ENCODE assay signal across 16 cellular contexts in genomic region chr11:71266114-71266833, GRCh38. TPM values are rescaled to one million over a fixed set of nuclear protein-coding genes. Genes with fewer than 3 reads are reported as not detected.
DNase-seq lines count a peak whose midpoint lies in the region; ATAC-seq and TF ChIP-seq lines count a peak whose summit lies in the region.
"Had no signal": no experiment of that assay in that cellular context is flagged by ENCODE, and none has a peak within 500 bp of the region (broad histone marks: within the 10 kb centered on the region; RNA-seq: fewer than 3 reads in every experiment).

No MANE protein-coding gene starts in this region.

- peaks cover 12% of the 10 kb centered on the region for H3K4me1 Mint-ChIP-seq in GM23338
- peaks cover 13% of the 10 kb centered on the region for H3K4me1 Mint-ChIP-seq in WTC11
- no peaks in the 10 kb centered on the region for H3K4me1 Mint-ChIP-seq in T-helper 2 cell treated with Interferon-gamma antibody and Interleukin-4, amounts not matched to agents 5 μg/mL and 100 μg/mL, for 36 hours (ENCODE audit: low read depth)
- H3K4me1 Mint-ChIP-seq in activated T-cell treated with anti-CD3 and anti-CD28 coated beads, Interleukin-2, amount 50 U/mL, for 24 hours (ENCODE audit: low read depth), result no peaks in the 10 kb centered on the region
- H3K4me1 Mint-ChIP-seq: activated CD4-positive, alpha-beta T cell treated with anti-CD3 and anti-CD28 coated beads, Interleukin-2, amount 10 ng/mL, durations not matched to agents 24 days and 14 days had no signal

- H3K79me2 ChIP-seq in GM23338 (replicated peaks; ENCODE audit: insufficient read depth) (no peaks in the 10 kb centered on the region), osteoblast (ENCODE audit: insufficient read depth, low read length) (no peaks in the 10 kb centered on the region)

- H3K4me1 ChIP-seq in GM23338 (ENCODE audit: insufficient read depth) (no peaks in the 10 kb centered on the region), osteoblast (ENCODE audit: insufficient read depth, low read length) (peaks cover 13% of the 10 kb centered on the region), testis (no peaks in the 10 kb centered on the region)

- H4K20me1 ChIP-seq in GM23338 (replicated peaks; ENCODE audit: insufficient read depth) (no peaks in the 10 kb centered on the region), osteoblast (ENCODE audit: insufficient read depth, low read length) (no peaks in the 10 kb centered on the region)

- ATAC-seq in GM23338 (peak; percentile 97), WTC11 (peak; percentile 98)
- ATAC-seq: Panc1 had no signal

- intact Hi-C loops in testis (cut with DNase I; ENCODE audit: low total_unique reads), result no loop called here

- CTCF ChIA-PET in WTC11 (lab: Charles Lee), result interaction anchor here (1.0 to 1.7 kb wide), 7 partner anchors 9 to 146 kb away, joined by 3 to 11 read pairs (median 4); partner anchors contain the start of gene SHANK2

- TF ChIP-seq CTCF in GM23338 (conservative IDR thresholded peaks at IDR 0.05; ENCODE audit: low read depth in 2 of 2), result peak in 1 of 2 experiments; percentile 36; a peak in 2 of 4 replicates
- TF ChIP-seq CTCF in WTC11 (IDR thresholded peaks at IDR 0.05), result no peak
- TF ChIP-seq CTCF in osteoblast (IDR thresholded peaks at IDR 0.05; ENCODE audit: extremely low read depth, low read depth, low read length), result no peak
- TF ChIP-seq CTCF in testis (IDR thresholded peaks at IDR 0.05), result no peak

- no peaks in the 10 kb centered on the region for H3K9me2 ChIP-seq in GM23338 (ENCODE audit: insufficient read depth)

- H3K36me3 Mint-ChIP-seq in GM23338 (ENCODE audit: low read depth), result no peaks in the 10 kb centered on the region; the same call in 2 of the 3 replicates
- no peaks in the 10 kb centered on the region for H3K36me3 Mint-ChIP-seq in WTC11
- H3K36me3 Mint-ChIP-seq in T-helper 2 cell treated with Interferon-gamma antibody and Interleukin-4, amounts not matched to agents 5 μg/mL and 100 μg/mL, for 36 hours (ENCODE audit: low read depth), result no peaks in the 10 kb centered on the region
- no peaks in the 10 kb centered on the region for H3K36me3 Mint-ChIP-seq in activated T-cell treated with anti-CD3 and anti-CD28 coated beads, Interleukin-2, amount 50 U/mL, for 24 hours (ENCODE audit: low read depth)

- H3K27ac Mint-ChIP-seq in GM23338 (no peak overlapping the region), WTC11 (no peak overlapping the region)
- no peak overlapping the region for H3K27ac Mint-ChIP-seq in T-helper 2 cell treated with Interferon-gamma antibody and Interleukin-4, amounts not matched to agents 5 μg/mL and 100 μg/mL, for 36 hours
- no peak overlapping the region for H3K27ac Mint-ChIP-seq in activated T-cell treated with anti-CD3 and anti-CD28 coated beads, Interleukin-2, amount 50 U/mL, for 24 hours
- H3K27ac Mint-ChIP-seq: activated CD4-positive, alpha-beta T cell treated with anti-CD3 and anti-CD28 coated beads, Interleukin-2, amount 10 ng/mL, durations not matched to agents 24 days and 14 days had no signal

- no peak for TF ChIP-seq POLR2A in testis (IDR thresholded peaks at IDR 0.05)

- H3K27me3 ChIP-seq in GM23338 (ENCODE audit: insufficient read depth), result no peaks in the 10 kb centered on the region
- H3K27me3 ChIP-seq in osteoblast (ENCODE audit: insufficient read depth, low read length), result peaks cover 16% of the 10 kb centered on the region
- H3K27me3 ChIP-seq in testis, result no peaks in the 10 kb centered on the region
- H3K27me3 ChIP-seq: ovary had no signal

- POLR2A ChIA-PET in WTC11 (lab: Charles Lee), result no interaction called here

- H3F3A ChIP-seq in GM23338 (replicated peaks; ENCODE audit: low read depth), result 0 out of 2 replicates have a peak, but pooled peaks cover 4% of the 10 kb centered on the region

- no peak overlapping the region for H3K27ac ChIP-seq in GM23338 (ENCODE audit: low read depth)
- H3K27ac ChIP-seq in osteoblast (ENCODE audit: low read depth, low read length), result no peak overlapping the region
- no peak overlapping the region for H3K27ac ChIP-seq in testis
- H3K27ac ChIP-seq: esophagus squamous epithelium, ovary had no signal

- peak overlapping the region; percentile 98 for H2AFZ ChIP-seq in GM23338
- no peak overlapping the region for H2AFZ ChIP-seq in osteoblast (ENCODE audit: low read length)

- WGBS in testis, 2 donors, result 49 to 53% methylated on average over 22 of the region's 22 CpGs

- H3K4me3 ChIP-seq in GM23338 (0 out of 2 replicates have a peak overlapping the region, but pooled peaks have one; percentile 16), osteoblast (ENCODE audit: insufficient read depth, low read length) (no peak overlapping the region), testis (no peak overlapping the region)
- H3K4me3 ChIP-seq: esophagus squamous epithelium, ovary had no signal

- H3K4me2 ChIP-seq in GM23338 (peak overlapping the region; percentile 62; the same call in 1 of the 2 replicates), osteoblast (ENCODE audit: insufficient read depth, low read length) (no peak overlapping the region)

- no peaks in the 10 kb centered on the region for H3K9me3 ChIP-seq in osteoblast (ENCODE audit: low read depth, low read length)
- H3K9me3 ChIP-seq in testis, result no peaks in the 10 kb centered on the region
- H3K9me3 ChIP-seq: esophagus squamous epithelium, ovary had no signal

- peaks cover 6% of the 10 kb centered on the region for H3K27me3 Mint-ChIP-seq in GM23338 (ENCODE audit: insufficient read depth, low read depth, poor library complexity)
- peaks cover 10% of the 10 kb centered on the region for H3K27me3 Mint-ChIP-seq in WTC11 (ENCODE audit: low read depth)
- no peaks in the 10 kb centered on the region for H3K27me3 Mint-ChIP-seq in T-helper 2 cell treated with Interferon-gamma antibody and Interleukin-4, amounts not matched to agents 5 μg/mL and 100 μg/mL, for 36 hours (ENCODE audit: low read depth)
- H3K27me3 Mint-ChIP-seq in activated T-cell treated with anti-CD3 and anti-CD28 coated beads, Interleukin-2, amount 50 U/mL, for 24 hours, result peaks cover 24% of the 10 kb centered on the region

- H3K36me3 ChIP-seq in GM23338 (ENCODE audit: insufficient read depth) (no peaks in the 10 kb centered on the region), osteoblast (ENCODE audit: insufficient read depth, low read length) (no peaks in the 10 kb centered on the region), testis (ENCODE audit: low read depth, missing control alignments) (no peaks in the 10 kb centered on the region)
- H3K36me3 ChIP-seq: esophagus squamous epithelium, ovary had no signal

- H3K9me3 Mint-ChIP-seq in GM23338, result no peaks in the 10 kb centered on the region
- H3K9me3 Mint-ChIP-seq in WTC11, result peaks cover 2% of the 10 kb centered on the region; the same call in 1 of the 2 replicates
- no peaks in the 10 kb centered on the region for H3K9me3 Mint-ChIP-seq in T-helper 2 cell treated with Interferon-gamma antibody and Interleukin-4, amounts not matched to agents 5 μg/mL and 100 μg/mL, for 36 hours
- H3K9me3 Mint-ChIP-seq in activated T-cell treated with anti-CD3 and anti-CD28 coated beads, Interleukin-2, amount 50 U/mL, for 24 hours, result no peaks in the 10 kb centered on the region
- H3K9me3 Mint-ChIP-seq: activated CD4-positive, alpha-beta T cell treated with anti-CD3 and anti-CD28 coated beads, Interleukin-2, amount 10 ng/mL, durations not matched to agents 24 days and 14 days had no signal

- H3K4me3 Mint-ChIP-seq in GM23338, result peak overlapping the region; percentile 13; the same call in 2 of the 3 replicates
- H3K4me3 Mint-ChIP-seq in WTC11, result peak overlapping the region; percentile 33
- H3K4me3 Mint-ChIP-seq in T-helper 2 cell treated with Interferon-gamma antibody and Interleukin-4, amounts not matched to agents 5 μg/mL and 100 μg/mL, for 36 hours, result no peak overlapping the region
- no peak overlapping the region for H3K4me3 Mint-ChIP-seq in activated T-cell treated with anti-CD3 and anti-CD28 coated beads, Interleukin-2, amount 50 U/mL, for 24 hours
- H3K4me3 Mint-ChIP-seq: activated CD4-positive, alpha-beta T cell treated with anti-CD3 and anti-CD28 coated beads, Interleukin-2, amount 10 ng/mL, durations not matched to agents 24 days and 14 days had no signal

- DNase-seq in GM23338 (ENCODE audit: low spot score) (peak; percentile 90), WTC11 (ENCODE audit: low spot score) (peak; percentile 77), iPS-NIHi7 (ENCODE audit: extremely low spot score) (peak; percentile 88), osteoblast (ENCODE audit: insufficient read length, low spot score, missing footprints) (peak; percentile 31), testis (no peak), GM03348 (ENCODE audit: low spot score) (no peak)
- no peak for DNase-seq in T-helper 2 cell treated with Interferon-gamma antibody and Interleukin-4, amounts not matched to agents 5 μg/mL and 100 μg/mL, for 36 hours (ENCODE audit: low spot score)
- no peak for DNase-seq in activated T-cell treated with anti-CD3 and anti-CD28 coated beads, Interleukin-2, amount 50 U/mL, for 24 hours
- DNase-seq: activated CD4-positive, alpha-beta T cell treated with anti-CD3 and anti-CD28 coated beads, Interleukin-2, amount 10 ng/mL, durations not matched to agents 24 days and 14 days; COR-L47; EL; esophagus squamous epithelium; NCI-H2029 treated with DMSO at 0.1 percent for 48 hours; NCI-H526 treated with DMSO at 0.1 percent for 48 hours; ovary had no signal

TF ChIP-seq in WTC11, 78 proteins besides CTCF, POLR2A, EP300 and RAD21:
- TF ChIP-seq IRF2 (CRISPR knock-in tag; IDR thresholded peaks at IDR 0.05; ENCODE audit: borderline replicate concordance, low read depth) (no peak), ZBTB21 (CRISPR knock-in tag; IDR thresholded peaks at IDR 0.05; ENCODE audit: borderline replicate concordance) (0 out of 2 replicates have a peak, but pooled peaks have one; percentile 22), ZNF121 (CRISPR knock-in tag; IDR thresholded peaks at IDR 0.05) (0 out of 2 replicates have a peak, but pooled peaks have one; percentile 39)
TF ChIP-seq in WTC11: peak in this region for 2.

RNA-seq across cellular contexts. Expression of gene SHANK2, which starts 13.9 kb away (rescaled TPM):
- total RNA-seq in GM23338 (2014; rRNA removed; shearing (Covaris generic)), result 73.1 and 81.4 TPM in 2 replicates
- polyA plus RNA-seq in GM23338 (2016; fragmentation: Nextera tagmentation; extraction: Ambion mirVana) (16.7 and 22.0 TPM in 2 replicates), testis (ENCODE audit: insufficient read depth, low read depth, low replicate concordance) (4.3 TPM)
- total RNA-seq in WTC11 (2021) (57.5 to 69.3 TPM (median 64.8 TPM) in 3 replicates), osteoblast (2.5 and 3.5 TPM in 2 replicates), testis (10 to 100 TPM in 1 of 2 donors, 1 to 10 TPM in 1; 8.0 to 13.9 TPM)
- total RNA-seq: activated CD4-positive, alpha-beta T cell treated with anti-CD3 and anti-CD28 coated beads, Interleukin-2, amount 10 ng/mL, durations not matched to agents 24 days and 14 days had no signal

Comparison
In these comparisons a context has a peak if more than half of its experiments do, and no peak if none do; other contexts are left out.
1. DNase-seq: peak in GM23338 (single experiment), WTC11 (single experiment), iPS-NIHi7 (single experiment) and osteoblast (single experiment); none in T-helper 2 cell treated with Interferon-gamma antibody and Interleukin-4, amounts not matched to agents 5 μg/mL and 100 μg/mL, for 36 hours (single experiment), activated T-cell treated with anti-CD3 and anti-CD28 coated beads, Interleukin-2, amount 50 U/mL, for 24 hours (single experiment), testis (single experiment) and GM03348 (single experiment).
2. H3K4me3 Mint-ChIP-seq: peak in GM23338 (single experiment) and WTC11 (single experiment); none in T-helper 2 cell treated with Interferon-gamma antibody and Interleukin-4, amounts not matched to agents 5 μg/mL and 100 μg/mL, for 36 hours (single experiment) and activated T-cell treated with anti-CD3 and anti-CD28 coated beads, Interleukin-2, amount 50 U/mL, for 24 hours (single experiment).